Comparison of ENCODE assay signal across 12 cellular contexts in the genomic region with DNA sequence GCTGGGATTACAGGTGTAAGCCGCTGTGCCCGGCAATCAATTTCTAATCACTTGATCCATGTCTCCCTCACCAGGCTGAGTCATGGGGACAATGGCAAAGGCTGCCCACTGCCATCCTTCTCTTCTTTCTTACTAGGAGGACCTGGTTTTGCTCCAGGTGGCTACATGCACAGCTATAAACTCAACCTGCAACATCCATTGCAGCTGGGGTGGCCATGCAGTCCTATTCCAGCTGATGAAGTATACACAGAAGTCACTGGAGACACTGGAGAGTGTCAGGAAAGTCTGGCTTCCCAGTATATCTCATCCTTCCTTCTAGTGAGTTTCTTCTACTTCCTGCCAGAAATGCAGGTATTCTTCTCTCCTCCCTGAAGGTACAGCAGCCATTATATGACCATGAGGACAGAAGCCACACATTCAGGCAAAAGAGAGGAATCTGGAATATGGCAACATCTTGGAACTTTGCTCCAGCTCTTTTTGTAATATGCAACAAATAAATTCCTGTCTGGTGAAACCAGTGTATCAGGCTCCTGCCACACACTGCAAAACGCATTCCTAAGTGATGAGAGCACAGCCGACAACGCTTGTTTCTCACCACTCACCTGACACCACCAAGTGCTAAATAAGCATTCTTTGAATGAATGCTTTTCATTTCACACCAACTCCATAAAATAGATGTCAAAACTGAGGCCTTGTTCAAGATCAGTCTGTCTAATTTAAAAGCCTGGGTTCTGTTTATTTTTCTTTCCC. TPM values are rescaled to one million over a fixed set of nuclear protein-coding genes. Genes with fewer than 3 reads are reported as not detected.
DNase-seq lines count a peak whose midpoint lies in the region; TF ChIP-seq lines count a peak whose summit lies in the region.
"Had no signal": no experiment of that assay in that cellular context is flagged by ENCODE, and none has a peak within 500 bp of the region (broad histone marks: within the 10 kb centered on the region; RNA-seq: fewer than 3 reads in every experiment).

No MANE protein-coding gene starts in this region.

- no peaks in the 10 kb centered on the region for H3K79me1 ChIP-seq in mesendoderm (ENCODE audit: low read length)

- no peak overlapping the region for H3K27ac ChIP-seq in mesendoderm (ENCODE audit: low read depth, low read length)

- H3K79me2 ChIP-seq in mesendoderm (ENCODE audit: control insufficient read depth, insufficient read depth, low read length), result no peaks in the 10 kb centered on the region

- H2BK120ac ChIP-seq in mesendoderm (ENCODE audit: low read depth, low read length), result no peak overlapping the region

- no CpG with 5 or more reads among the region's 5 CpGs for WGBS in mesendoderm (ENCODE audit: extremely low coverage, insufficient coverage, low lambda C conversion rate)

- H3K9ac ChIP-seq in mesendoderm (ENCODE audit: low read length), result no peak overlapping the region

- no peak overlapping the region for H2AK5ac ChIP-seq in mesendoderm (ENCODE audit: low read length)

- H2BK15ac ChIP-seq in mesendoderm (replicated peaks; ENCODE audit: low read depth), result no peak overlapping the region

- no peaks in the 10 kb centered on the region for H3K27me3 ChIP-seq in mesendoderm (ENCODE audit: insufficient read depth, low read length, poor library complexity)

- no peak overlapping the region for H3K23ac ChIP-seq in mesendoderm (ENCODE audit: low read length)

- no peak overlapping the region for H3K4ac ChIP-seq in mesendoderm (ENCODE audit: low read depth, low read length)

- H3K56ac ChIP-seq in mesendoderm (ENCODE audit: low read length), result no peak overlapping the region

- peak; percentile 3 for DNase-seq in AG09319 (ENCODE audit: extremely low read depth, low read depth)
- DNase-seq in LNCaP clone FGC (ENCODE audit: low read depth), result peak; percentile 71
- DNase-seq in epidermal melanocyte (ENCODE audit: insufficient read length, low spot score), result peak; percentile 44
- peak; percentile 95 for DNase-seq in mesendoderm
- no peak for DNase-seq in NCI-H1417 (lab: John Stamatoyannopoulos, UW)
- DNase-seq in GDM1 (lab: John Stamatoyannopoulos, UW), result no peak
- no peak for DNase-seq in occipital lobe (lab: John Stamatoyannopoulos, UW)
- no peak for DNase-seq in NCI-H748 (lab: John Stamatoyannopoulos, UW; ENCODE audit: unreplicated experiment)
- DNase-seq: DND-41, immature natural killer cell, NCI-H526 had no signal

- H3K4me2 ChIP-seq in mesendoderm (ENCODE audit: low read length), result no peak overlapping the region

- no peak overlapping the region for H3K18ac ChIP-seq in mesendoderm (ENCODE audit: low read length)

- H4K8ac ChIP-seq in mesendoderm (ENCODE audit: low read depth, low read length), result no peak overlapping the region

- no peaks in the 10 kb centered on the region for H3K4me1 ChIP-seq in mesendoderm (ENCODE audit: control insufficient read depth, low read depth, low read length)
- H3K4me1 ChIP-seq: HAP-1 had no signal

- TF ChIP-seq CTCF in AG09319 (IDR thresholded peaks at IDR 0.05; ENCODE audit: low read depth, low read length) (no peak), LNCaP clone FGC (IDR thresholded peaks at IDR 0.05; ENCODE audit: control insufficient read depth, extremely low read depth, insufficient read depth) (no peak)

- no peak overlapping the region for H3K4me3 ChIP-seq in LNCaP clone FGC (ENCODE audit: low read depth, low read length)
- no peak overlapping the region for H3K4me3 ChIP-seq in mesendoderm (ENCODE audit: low read length)
- H3K4me3 ChIP-seq: HAP-1 had no signal

- no peaks in the 10 kb centered on the region for H3K36me3 ChIP-seq in mesendoderm (ENCODE audit: control insufficient read depth, insufficient read depth, low read length)
- H3K36me3 ChIP-seq: HAP-1 had no signal

- H2BK5ac ChIP-seq in mesendoderm (ENCODE audit: low read length), result no peak overlapping the region

- no peak overlapping the region for H4K5ac ChIP-seq in mesendoderm (ENCODE audit: low read length)

RNA-seq across cellular contexts. Expression of gene SCTR, which starts 32.3 kb away (rescaled TPM):
- not detected for polyA plus RNA-seq in mesendoderm (2013, experiment 1 of 2)
- polyA plus RNA-seq in mesendoderm (2013, experiment 2 of 2), result not detected
- 0.62 TPM for total RNA-seq in occipital lobe
- polyA plus RNA-seq: immature natural killer cell had no signal

RNA-seq across cellular contexts. Expression of gene CFAP221, which starts 52.3 kb away (rescaled TPM):
- polyA plus RNA-seq in mesendoderm (2013, experiment 1 of 2), result 0.67 TPM
- polyA plus RNA-seq in mesendoderm (2013, experiment 2 of 2), result 0.87 TPM
- 5.6 TPM for total RNA-seq in occipital lobe
- polyA plus RNA-seq: immature natural killer cell had no signal

Comparison
In these comparisons a context has a peak if more than half of its experiments do, and no peak if none do; other contexts are left out.
1. DNase-seq: peak in AG09319 (single experiment), LNCaP clone FGC (single experiment), epidermal melanocyte (single experiment) and mesendoderm (single experiment); none in NCI-H1417 (0 of 3), GDM1 (single experiment), occipital lobe (single experiment) and NCI-H748 (single experiment).